8 cellular contexts compared by ENCODE assay signal in the genomic region with DNA sequence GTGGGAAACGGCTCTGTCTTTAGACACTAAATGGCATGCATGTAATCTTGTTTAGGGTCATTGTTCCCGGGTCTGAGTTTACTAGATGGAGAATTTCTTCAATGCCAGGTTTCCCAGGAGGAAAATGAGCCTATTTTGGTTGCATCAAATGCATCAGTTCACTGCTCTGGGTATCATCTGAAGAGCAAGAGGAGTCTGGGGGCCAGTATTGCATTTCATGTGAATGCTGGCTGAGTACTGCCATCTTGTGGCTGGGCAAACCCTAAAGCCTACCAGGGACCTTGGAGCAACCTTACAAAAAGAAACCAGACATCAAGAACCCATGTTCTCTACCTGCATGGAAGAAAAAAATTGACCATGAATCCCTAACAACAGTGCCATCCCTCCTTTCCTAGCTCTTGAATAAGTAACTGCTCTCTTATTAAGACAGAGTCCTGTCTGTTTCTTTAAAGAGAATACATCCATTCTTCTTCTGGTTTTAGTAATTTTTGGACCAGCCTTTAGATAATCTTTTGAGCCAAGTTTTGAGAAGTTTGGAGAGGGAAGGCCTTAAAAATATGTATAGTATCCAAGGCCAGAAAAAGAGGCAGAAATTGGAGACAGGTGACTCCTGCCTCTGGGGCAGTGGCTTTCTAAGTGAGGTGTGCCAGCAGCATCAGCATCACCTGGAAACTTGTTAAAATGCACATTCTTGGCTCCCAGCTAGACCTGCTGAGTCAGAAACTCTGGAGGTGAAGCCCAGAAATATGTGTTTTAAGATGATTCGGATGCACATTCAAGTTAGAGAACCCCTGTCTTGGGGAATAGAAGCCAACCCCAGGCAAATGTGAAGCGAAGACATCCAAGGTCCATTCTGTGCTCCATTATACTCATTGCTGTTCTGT.
A peak's percentile ranks its signal among the peaks of the same experiment; 100 is the strongest.
DNase-seq lines count a peak whose midpoint lies in the region; ATAC-seq and TF ChIP-seq lines count a peak whose summit lies in the region.

No MANE protein-coding gene starts in this region.

- H3K36me3 Mint-ChIP-seq in IgD-negative memory B cell: no peaks in the 10 kb centered on the region
- peaks cover 14% of the 10 kb centered on the region for H3K36me3 Mint-ChIP-seq in activated T-helper 17 cell treated with anti-CD3 and anti-CD28 coated beads, Interleukin-2, amount 50 U/mL, for 72 hours (ENCODE audit: low read depth)

- peak overlapping the region; percentile 73 to 86 (median 83) for H3K27ac Mint-ChIP-seq in IgD-negative memory B cell
- H3K27ac Mint-ChIP-seq in activated T-helper 17 cell treated with anti-CD3 and anti-CD28 coated beads, Interleukin-2, amount 50 U/mL, for 72 hours: peak overlapping the region; percentile 98

- no peak for ATAC-seq in activated T-helper 17 cell treated with anti-CD3 and anti-CD28 coated beads, Interleukin-2, amount 50 U/mL, for 72 hours (replicated peaks)
- ATAC-seq in GM21381 (IDR thresholded peaks at IDR 0.05; ENCODE audit: unreplicated experiment) (no peak), GM19397 (IDR thresholded peaks at IDR 0.05; ENCODE audit: unreplicated experiment) (no peak)

- POLR2A ChIA-PET in PC-9 (lab: Charles Lee; ENCODE audit: unreplicated experiment): interaction anchor here (0.6 kb wide), 1 partner anchor 1325 kb away, joined by 3 read pairs; no protein-coding TSS in a partner anchor

- H3K27me3 Mint-ChIP-seq in IgD-negative memory B cell: no peaks in the 10 kb centered on the region
- no peaks in the 10 kb centered on the region for H3K27me3 Mint-ChIP-seq in activated T-helper 17 cell treated with anti-CD3 and anti-CD28 coated beads, Interleukin-2, amount 50 U/mL, for 72 hours

- H3K27ac ChIP-seq in PC-9: no peak overlapping the region

- intact Hi-C loops in PC-9 (cut with micrococcal nuclease; ENCODE audit: unreplicated experiment): loop anchor here (1.0 to 5.0 kb wide), 3 partner anchors 257 to 463 kb away; a partner anchor contains a TSS

- no peak overlapping the region for H3K4me3 ChIP-seq in PC-9

- H3K9me3 ChIP-seq in PC-9 (ENCODE audit: insufficient read depth, low read depth): no peaks in the 10 kb centered on the region

- H3K4me1 Mint-ChIP-seq in IgD-negative memory B cell: peaks cover 66 to 70% (median 68%) of the 10 kb centered on the region in 3 donors
- peaks cover 59% of the 10 kb centered on the region for H3K4me1 Mint-ChIP-seq in activated T-helper 17 cell treated with anti-CD3 and anti-CD28 coated beads, Interleukin-2, amount 50 U/mL, for 72 hours

- peak; percentile 79 for TF ChIP-seq CTCF in PC-9 (conservative IDR thresholded peaks at IDR 0.05)

- no TSS peak for BruUV-seq in PC-9 (replicated peaks; lab: Mats Ljungman, UMichigan)

- H3K4me1 ChIP-seq in PC-9 (replicated peaks; ENCODE audit: insufficient read depth): no peaks in the 10 kb centered on the region

- no peak overlapping the region for H3K4me2 ChIP-seq in PC-9

- no peaks in the 10 kb centered on the region for H4K20me1 ChIP-seq in PC-9 (ENCODE audit: insufficient read depth)

- H3K9me2 ChIP-seq in PC-9 (ENCODE audit: insufficient read depth): no peaks in the 10 kb centered on the region

- H3K27me3 ChIP-seq in PC-9 (ENCODE audit: insufficient read depth, low read depth): no peaks in the 10 kb centered on the region

- no peaks in the 10 kb centered on the region for H3K36me3 ChIP-seq in PC-9 (ENCODE audit: low read depth)

- CTCF ChIA-PET in PC-9 (lab: Charles Lee): no interaction called here

- no peaks in the 10 kb centered on the region for H3K9me3 Mint-ChIP-seq in IgD-negative memory B cell
- H3K9me3 Mint-ChIP-seq in activated T-helper 17 cell treated with anti-CD3 and anti-CD28 coated beads, Interleukin-2, amount 50 U/mL, for 72 hours: no peaks in the 10 kb centered on the region

- DNase-seq in DMS53 treated with DMSO at 0.1 percent for 48 hours (lab: John Stamatoyannopoulos, UW; ENCODE audit: unreplicated experiment) (peak; percentile 26), PC-9 (peak in 1 of 2 experiments; percentile 36), glomerular endothelial cell (ENCODE audit: extremely low read depth, low read depth, low spot score) (peak; percentile 45), retina (peak; percentile 75)

- H2AFZ ChIP-seq in PC-9: no peak overlapping the region

- H3K4me3 Mint-ChIP-seq in IgD-negative memory B cell: peak overlapping the region in 2 of 4 donors; percentile 7 to 21
- peak overlapping the region; percentile 20 for H3K4me3 Mint-ChIP-seq in activated T-helper 17 cell treated with anti-CD3 and anti-CD28 coated beads, Interleukin-2, amount 50 U/mL, for 72 hours

- H3F3A ChIP-seq in PC-9 (ENCODE audit: insufficient read depth, low read depth): no peaks in the 10 kb centered on the region

- no peaks in the 10 kb centered on the region for H3K79me2 ChIP-seq in PC-9 (ENCODE audit: low read depth)
